In genomic region chr6:127618729-127619128, GRCh38 we compare ENCODE assay signal across 16 cellular contexts. TPM values are rescaled to one million over a fixed set of nuclear protein-coding genes. Genes with fewer than 3 reads are reported as not detected.
DNase-seq lines count a peak whose midpoint lies in the region; ATAC-seq and TF ChIP-seq lines count a peak whose summit lies in the region.
"Had no signal": no experiment of that assay in that cellular context is flagged by ENCODE, and none has a peak within 500 bp of the region (broad histone marks: within the 10 kb centered on the region; RNA-seq: fewer than 3 reads in every experiment).

No MANE protein-coding gene starts in this region.

- H3K4me1 ChIP-seq in RWPE2 (ENCODE audit: insufficient read depth, poor library complexity, severe bottlenecking), result no peaks in the 10 kb centered on the region

- peak; percentile 84 for ATAC-seq in RWPE2 (ENCODE audit: low read depth)
- ATAC-seq: CD8-positive, alpha-beta T cell; T-cell had no signal

- DNase-seq in HT1080 (ENCODE audit: low read depth) (peak; percentile 30), RWPE2 (ENCODE audit: low spot score) (no peak), fibroblast of mammary gland (ENCODE audit: low read depth) (peak; percentile 35), stromal cell of bone marrow (ENCODE audit: low read depth) (peak; percentile 50), OCI-M1 (lab: John Stamatoyannopoulos, UW) (no peak), activated gamma-delta T cell (lab: John Stamatoyannopoulos, UW) (no peak), iPS-NIHi7 (ENCODE audit: extremely low spot score) (no peak)
- DNase-seq: CD8-positive, alpha-beta T cell; HCEC 1CT; NCI-H1092 treated with DMSO at 0.1 percent for 48 hours; NCI-H187 treated with DMSO at 0.1 percent for 48 hours; NCI-H2171; NCI-H510A; NCI-H82; T-cell had no signal

- TF ChIP-seq CTCF in RWPE2 (IDR thresholded peaks at IDR 0.05; ENCODE audit: poor library complexity, severe bottlenecking), result no peak
- no peak for TF ChIP-seq CTCF in fibroblast of mammary gland (conservative IDR thresholded peaks at IDR 0.05; ENCODE audit: control insufficient read depth, insufficient read depth, low read depth, low read length)

- peaks cover 2% of the 10 kb centered on the region for H3K27me3 ChIP-seq in RWPE2 (ENCODE audit: insufficient read depth, poor library complexity, severe bottlenecking)

- no peak overlapping the region for H3K27ac ChIP-seq in RWPE2 (ENCODE audit: poor library complexity, severe bottlenecking)

- H3K4me3 ChIP-seq in RWPE2 (ENCODE audit: severe bottlenecking) (no peak overlapping the region), fibroblast of mammary gland (ENCODE audit: control insufficient read depth, low read depth, low read length) (no peak overlapping the region)

- no peaks in the 10 kb centered on the region for H3K36me3 ChIP-seq in RWPE2 (ENCODE audit: low read depth)

- no peaks in the 10 kb centered on the region for H3K9me3 ChIP-seq in RWPE2 (ENCODE audit: severe bottlenecking)

RNA-seq across cellular contexts. Expression of gene C6orf58, which starts 41.8 kb away (rescaled TPM):
- total RNA-seq in HT1080 (2014; rRNA removed; shearing (Covaris generic)), result 0.10 TPM in 1 of 2 replicates, not detected in the other
- not detected in 2 replicates for polyA plus RNA-seq in HT1080 (2015; cell fraction: cytosol; rRNA removed)
- polyA plus RNA-seq in HT1080 (2015; cell fraction: nucleus; rRNA removed), result 0.18 TPM in 1 of 2 replicates, not detected in the other
- total RNA-seq: CD8-positive, alpha-beta T cell; T-cell had no signal
- polyA plus RNA-seq: BJ had no signal

Comparison
In these comparisons a context has a peak if more than half of its experiments do, and no peak if none do; other contexts are left out.
1. DNase-seq: peak in HT1080 (single experiment), fibroblast of mammary gland (single experiment) and stromal cell of bone marrow (single experiment); none in RWPE2 (single experiment), OCI-M1 (single experiment), activated gamma-delta T cell (single experiment) and iPS-NIHi7 (single experiment).